In genomic region chr5:80941496-80941895, GRCh38 we compare ENCODE assay signal across 26 cellular contexts. TPM values are rescaled to one million over a fixed set of nuclear protein-coding genes. Genes with fewer than 3 reads are reported as not detected.
DNase-seq lines count a peak whose midpoint lies in the region; TF ChIP-seq lines count a peak whose summit lies in the region.
"Had no signal": no experiment of that assay in that cellular context is flagged by ENCODE, and none has a peak within 500 bp of the region (broad histone marks: within the 10 kb centered on the region; RNA-seq: fewer than 3 reads in every experiment).

No MANE protein-coding gene starts in this region.

- POLR2A ChIA-PET in RWPE1 (lab: Yijun Ruan, JAX; ENCODE audit: low non-redundant PET), result interaction anchor here (0.5 kb wide), 1 partner anchor 176 kb away, joined by 3 read pairs; no protein-coding TSS in a partner anchor

- H3K4me2 ChIP-seq in hepatocyte, result no peak overlapping the region
- H3K4me2 ChIP-seq: GM23338 had no signal

- WGBS in hepatocyte (ENCODE audit: low lambda C conversion rate, missing lambda C conversion rate), result 90% methylated on average over 1 of the region's 1 CpG

- DNase-seq in DMS53 (lab: John Stamatoyannopoulos, UW), result peak; percentile 57
- no peak for DNase-seq in DMS53 treated with DMSO at 0.1 percent for 48 hours (lab: John Stamatoyannopoulos, UW; ENCODE audit: unreplicated experiment)
- DNase-seq in NCI-H2029 treated with DMSO at 0.1 percent for 48 hours (lab: John Stamatoyannopoulos, UW), result peak; percentile 38
- peak; percentile 38 for DNase-seq in RWPE1 (ENCODE audit: low spot score)
- DNase-seq in kidney tubule cell (ENCODE audit: low spot score), result peak; percentile 30
- DNase-seq in hepatocyte (ENCODE audit: low spot score), result no peak
- DNase-seq in central memory CD4-positive, alpha-beta T cell, result no peak
- no peak for DNase-seq in T-helper 2 cell treated with Interferon-gamma antibody and Interleukin-4, amounts not matched to agents 5 μg/mL and 100 μg/mL, for 36 hours (ENCODE audit: low spot score)
- DNase-seq: DMS153, H9, Kasumi-1, MV-4-11, NCI-H1105, NCI-H1436 treated with DMSO at 0.1 percent for 48 hours, NCI-H187 treated with DMSO at 0.1 percent for 48 hours, NCI-H345, NCI-H510A treated with DMSO at 0.1 percent for 48 hours, NCI-H82, Peyer's patch had no signal

- H3K27ac Mint-ChIP-seq in T-helper 2 cell treated with Interferon-gamma antibody and Interleukin-4, amounts not matched to agents 5 μg/mL and 100 μg/mL, for 36 hours, result no peak overlapping the region
- H3K27ac Mint-ChIP-seq: B cell, GM23338, H9 had no signal

- H3K27me3 ChIP-seq in hepatocyte, result no peaks in the 10 kb centered on the region
- H3K27me3 ChIP-seq: Peyer's patch, SJCRH30 had no signal

- no peaks in the 10 kb centered on the region for H3K4me1 Mint-ChIP-seq in T-helper 2 cell treated with Interferon-gamma antibody and Interleukin-4, amounts not matched to agents 5 μg/mL and 100 μg/mL, for 36 hours (ENCODE audit: low read depth)
- H3K4me1 Mint-ChIP-seq: B cell had no signal

- no peaks in the 10 kb centered on the region for H3K79me2 ChIP-seq in hepatocyte

- no peaks in the 10 kb centered on the region for H3K36me3 Mint-ChIP-seq in T-helper 2 cell treated with Interferon-gamma antibody and Interleukin-4, amounts not matched to agents 5 μg/mL and 100 μg/mL, for 36 hours (ENCODE audit: low read depth)

- no peak overlapping the region for H3K4me3 ChIP-seq in hepatocyte
- H3K4me3 ChIP-seq: GM23338, K562, Peyer's patch, SJCRH30 had no signal

- TF ChIP-seq CTCF in RWPE1 (conservative IDR thresholded peaks at IDR 0.05; ENCODE audit: low read depth), result no peak
- no peak for TF ChIP-seq CTCF in hepatocyte (IDR thresholded peaks at IDR 0.05; ENCODE audit: poor library complexity)

- H3K27me3 Mint-ChIP-seq in T-helper 2 cell treated with Interferon-gamma antibody and Interleukin-4, amounts not matched to agents 5 μg/mL and 100 μg/mL, for 36 hours (ENCODE audit: low read depth), result no peaks in the 10 kb centered on the region

- CTCF ChIA-PET in RWPE1 (lab: Yijun Ruan, JAX), result interaction anchor here (0.7 kb wide), 1 partner anchor 385 kb away, joined by 3 read pairs; no protein-coding TSS in a partner anchor

- H3K9me3 ChIP-seq in hepatocyte (ENCODE audit: low read depth), result no peaks in the 10 kb centered on the region
- H3K9me3 ChIP-seq: Peyer's patch, SJCRH30 had no signal

- no peak overlapping the region for H2AFZ ChIP-seq in hepatocyte
- H2AFZ ChIP-seq: GM23338 had no signal

- H3K27ac ChIP-seq in RWPE1 (no peak overlapping the region), hepatocyte (no peak overlapping the region)
- H3K27ac ChIP-seq: 22Rv1, C4-2B, Peyer's patch, SJCRH30 had no signal

- H3K9me2 ChIP-seq in hepatocyte (replicated peaks; ENCODE audit: insufficient read depth), result no peaks in the 10 kb centered on the region

- no peaks in the 10 kb centered on the region for H3K36me3 ChIP-seq in hepatocyte (replicated peaks; ENCODE audit: insufficient read depth, low read depth)
- H3K36me3 ChIP-seq: Peyer's patch, SJCRH30 had no signal

- no peaks in the 10 kb centered on the region for H4K20me1 ChIP-seq in hepatocyte (ENCODE audit: insufficient read depth, poor library complexity, severe bottlenecking)

- no peak overlapping the region for H3K4me3 Mint-ChIP-seq in T-helper 2 cell treated with Interferon-gamma antibody and Interleukin-4, amounts not matched to agents 5 μg/mL and 100 μg/mL, for 36 hours
- H3K4me3 Mint-ChIP-seq: B cell, GM23338, H9 had no signal

- H3K9me3 Mint-ChIP-seq in T-helper 2 cell treated with Interferon-gamma antibody and Interleukin-4, amounts not matched to agents 5 μg/mL and 100 μg/mL, for 36 hours, result peaks cover 2% of the 10 kb centered on the region

- H3K4me1 ChIP-seq in hepatocyte (ENCODE audit: insufficient read depth), result peaks cover 5% of the 10 kb centered on the region
- H3K4me1 ChIP-seq: Peyer's patch had no signal

RNA-seq across cellular contexts. Expression of gene RASGRF2, which starts 18.7 kb away (rescaled TPM):
- total RNA-seq in hepatocyte, result 3.1 and 3.3 TPM in 2 replicates
- polyA plus RNA-seq in hepatocyte, result 1.8 and 2.0 TPM in 2 replicates
- total RNA-seq: MCF 10A had no signal

Comparison
In these comparisons a context has a peak if more than half of its experiments do, and no peak if none do; other contexts are left out.
1. DNase-seq: peak in DMS53 (single experiment), NCI-H2029 treated with DMSO at 0.1 percent for 48 hours (single experiment), RWPE1 (single experiment) and kidney tubule cell (single experiment); none in DMS53 treated with DMSO at 0.1 percent for 48 hours (single experiment), hepatocyte (single experiment), central memory CD4-positive, alpha-beta T cell (single experiment) and T-helper 2 cell treated with Interferon-gamma antibody and Interleukin-4, amounts not matched to agents 5 μg/mL and 100 μg/mL, for 36 hours (single experiment).